Comparison of ENCODE assay signal across 26 cellular contexts in the genomic region with DNA sequence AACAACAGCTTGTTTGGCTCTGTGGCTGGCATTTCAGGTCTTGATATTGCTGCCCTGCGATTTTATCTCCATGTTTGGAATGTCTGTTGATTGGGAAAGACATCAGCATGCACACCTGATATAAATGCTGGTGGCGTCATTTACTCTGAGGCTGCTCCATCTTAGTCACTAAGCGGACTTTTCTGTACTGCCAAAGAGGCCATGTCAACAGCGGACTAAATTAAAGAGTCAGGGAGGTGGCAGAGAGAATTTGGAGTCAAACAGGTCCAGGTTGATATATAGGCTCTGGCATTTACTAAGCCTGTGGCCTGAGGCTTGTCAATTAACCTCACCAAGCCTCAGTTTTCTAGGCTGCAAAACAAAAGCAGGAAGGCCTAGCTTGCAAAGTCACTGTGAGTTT. TPM values are rescaled to one million over a fixed set of nuclear protein-coding genes. Genes with fewer than 3 reads are reported as not detected.
"Had no signal": no experiment of that assay in that cellular context is flagged by ENCODE, and none has a peak within 500 bp of the region (broad histone marks: within the 10 kb centered on the region; RNA-seq: fewer than 3 reads in every experiment).

No MANE protein-coding gene starts in this region.

- H3K4me1 ChIP-seq: colonic mucosa, gastroesophageal sphincter, stomach, thyroid gland had no signal

- H3K36me3 ChIP-seq: colonic mucosa, gastroesophageal sphincter, heart left ventricle, stomach, thyroid gland had no signal

- DNase-seq: colonic mucosa; effector CD8-positive, alpha-beta T cell; endodermal cell; foreskin fibroblast; heart left ventricle; kidney glomerular epithelial cell; mesenchymal stem cell; midbrain; naive thymus-derived CD4-positive, alpha-beta T cell; nucleus accumbens; retina; stimulated activated CD4-positive, alpha-beta T cell treated with anti-CD3 and anti-CD28 coated beads, Interleukin-2, amount 100 ng/mL, for 24 hours; stimulated activated CD4-positive, alpha-beta T cell treated with anti-CD3 and anti-CD28 coated beads, Interleukin-4, amount 100 ng/mL, for 24 hours; stimulated activated naive CD4-positive, alpha-beta T cell treated with Interleukin-2 at 50 U/mL for 16 hours; stomach; thyroid gland had no signal

- H3K27ac ChIP-seq: colonic mucosa, epithelial cell of prostate, gastroesophageal sphincter, hepatocyte, stomach, thyroid gland had no signal

- ATAC-seq: esophagus mucosa; gastroesophageal sphincter; naive thymus-derived CD4-positive, alpha-beta T cell; sciatic nerve; stimulated activated effector memory CD8-positive, alpha-beta T cell treated with anti-CD3 and anti-CD28 coated beads, Interleukin-12 subunit alpha, Interleukin-12 subunit beta, amount 100 ng/mL, for 72 hours had no signal

- H3K27me3 ChIP-seq: colonic mucosa, heart left ventricle, hepatocyte, thyroid gland had no signal

- H3K9me3 ChIP-seq: colonic mucosa, gastroesophageal sphincter, heart left ventricle, stomach, thyroid gland had no signal

- H3K4me3 ChIP-seq: colonic mucosa, gastroesophageal sphincter, heart left ventricle, hepatocyte, stomach, thyroid gland had no signal

RNA-seq across cellular contexts. Expression of a gene that starts 6.2 kb away (rescaled TPM):
- total RNA-seq: chondrocyte; esophagus mucosa; lung microvascular endothelial cell; naive thymus-derived CD4-positive, alpha-beta T cell; osteocyte; pulmonary artery endothelial cell had no signal
- polyA plus RNA-seq: naive thymus-derived CD4-positive, alpha-beta T cell had no signal
